16 cellular contexts compared by ENCODE assay signal in genomic region chr2:165141601-165142000, GRCh38.
DNase-seq lines count a peak whose midpoint lies in the region; ATAC-seq, FAIRE-seq and TF ChIP-seq lines count a peak whose summit lies in the region.
"Had no signal": no experiment of that assay in that cellular context is flagged by ENCODE, and none has a peak within 500 bp of the region (broad histone marks: within the 10 kb centered on the region; RNA-seq: fewer than 3 reads in every experiment).

No MANE protein-coding gene starts in this region.

- H3K27me3 Mint-ChIP-seq in nephron (ENCODE audit: low read depth) = no peaks in the 10 kb centered on the region
- no peaks in the 10 kb centered on the region for H3K27me3 Mint-ChIP-seq in CD8-positive, alpha-beta T cell (ENCODE audit: low read depth)
- H3K27me3 Mint-ChIP-seq: activated naive CD4-positive, alpha-beta T cell treated with anti-CD3 and anti-CD28 coated beads, Interleukin-2, amount 10 ng/mL, durations not matched to agents 7 days and 5 days; CD4-positive, alpha-beta T cell had no signal

- no peak for ATAC-seq in DND-41 (ENCODE audit: insufficient read depth, low read depth)
- ATAC-seq in GM12878 = no peak
- ATAC-seq in CD8-positive, alpha-beta T cell = no peak
- ATAC-seq: gastrocnemius medialis, Right ventricle myocardium inferior, sciatic nerve had no signal

- H3K27ac Mint-ChIP-seq in nephron = no peak overlapping the region
- H3K27ac Mint-ChIP-seq in CD8-positive, alpha-beta T cell = no peak overlapping the region
- H3K27ac Mint-ChIP-seq: activated naive CD4-positive, alpha-beta T cell treated with anti-CD3 and anti-CD28 coated beads, Interleukin-2, amount 10 ng/mL, durations not matched to agents 7 days and 5 days; CD4-positive, alpha-beta T cell had no signal

- H3K36me3 ChIP-seq in DND-41 (ENCODE audit: insufficient read depth, low read length) (peaks cover 16% of the 10 kb centered on the region; the same call in 1 of the 2 replicates), GM12878 (ENCODE audit: control insufficient read depth in 2 of 2, insufficient read depth in 2 of 2, low read length in 1 of 2) (no peaks in the 10 kb centered on the region)
- no peaks in the 10 kb centered on the region for H3K36me3 ChIP-seq in CD8-positive, alpha-beta T cell (ENCODE audit: insufficient read depth, low read length)
- H3K36me3 ChIP-seq: colonic mucosa, gastrocnemius medialis had no signal

- WGBS in GM12878 (ENCODE audit: insufficient coverage, insufficient replicate concordance, low lambda C conversion rate, missing lambda C conversion rate) = 0% methylated on average over 1 of the region's 1 CpG

- H3K9ac ChIP-seq in DND-41 (ENCODE audit: low read depth, low read length) (no peak overlapping the region), GM12878 (ENCODE audit: control insufficient read depth, insufficient read depth, low read length) (no peak overlapping the region)

- H3K9me3 Mint-ChIP-seq in nephron = no peaks in the 10 kb centered on the region
- H3K9me3 Mint-ChIP-seq in CD8-positive, alpha-beta T cell = no peaks in the 10 kb centered on the region
- H3K9me3 Mint-ChIP-seq: activated naive CD4-positive, alpha-beta T cell treated with anti-CD3 and anti-CD28 coated beads, Interleukin-2, amount 10 ng/mL, durations not matched to agents 7 days and 5 days; CD4-positive, alpha-beta T cell had no signal

- no peak overlapping the region for H3K4me3 Mint-ChIP-seq in nephron
- no peak overlapping the region for H3K4me3 Mint-ChIP-seq in CD8-positive, alpha-beta T cell
- H3K4me3 Mint-ChIP-seq: activated naive CD4-positive, alpha-beta T cell treated with anti-CD3 and anti-CD28 coated beads, Interleukin-2, amount 10 ng/mL, durations not matched to agents 7 days and 5 days; CD4-positive, alpha-beta T cell had no signal

- H3K4me1 ChIP-seq in DND-41 (ENCODE audit: insufficient read depth, low read length) (no peaks in the 10 kb centered on the region), GM12878 (ENCODE audit: control insufficient read depth, insufficient read depth, low read length) (no peaks in the 10 kb centered on the region)
- no peaks in the 10 kb centered on the region for H3K4me1 ChIP-seq in CD8-positive, alpha-beta T cell (ENCODE audit: insufficient read depth, low read length)
- H3K4me1 ChIP-seq: colonic mucosa, gastrocnemius medialis had no signal

- POLR2A ChIA-PET in GM12878 (lab: Charles Lee) = no interaction called here
- POLR2A ChIA-PET in CD8-positive, alpha-beta T cell (lab: Charles Lee) = no interaction called here

- TF ChIP-seq CTCF in DND-41 (IDR thresholded peaks at IDR 0.05; ENCODE audit: borderline replicate concordance, extremely low read depth, low read length, poor library complexity, severe bottlenecking) (peak; percentile 26), GM12878 (IDR thresholded peaks at IDR 0.05 in 2 of 3, conservative IDR thresholded peaks at IDR 0.05 in 1 of 3; ENCODE audit: control insufficient read depth in 2 of 3, extremely low read depth in 1 of 3, insufficient read depth in 1 of 3, low read depth in 3 of 3, low read length in 3 of 3) (peak in 1 of 3 experiments; percentile 19; a peak in 2 of 6 replicates), nephron (IDR thresholded peaks at IDR 0.05; ENCODE audit: unreplicated experiment in 3 of 3) (peak; percentile 24 to 43 (median 26))
- no peak for TF ChIP-seq CTCF in CD8-positive, alpha-beta T cell (IDR thresholded peaks at IDR 0.05)

- TF ChIP-seq RAD21 in GM12878 (IDR thresholded peaks at IDR 0.05; ENCODE audit: insufficient read depth, low read depth, low read length) = 0 out of 2 replicates have a peak, but pooled peaks have one; percentile 10

- H3K79me2 ChIP-seq in DND-41 (ENCODE audit: insufficient read depth, low read length) (no peaks in the 10 kb centered on the region), GM12878 (ENCODE audit: control insufficient read depth, insufficient read depth, low read length) (no peaks in the 10 kb centered on the region)

- in situ Hi-C loops in GM12878 (cut with MboI) = no loop called here

- BruUV-seq in GM12878 (replicated peaks; lab: Mats Ljungman, UMichigan) = no TSS peak

- no peaks in the 10 kb centered on the region for H3K36me3 Mint-ChIP-seq in nephron (ENCODE audit: low read depth)
- H3K36me3 Mint-ChIP-seq in CD8-positive, alpha-beta T cell = no peaks in the 10 kb centered on the region
- H3K36me3 Mint-ChIP-seq: activated naive CD4-positive, alpha-beta T cell treated with anti-CD3 and anti-CD28 coated beads, Interleukin-2, amount 10 ng/mL, durations not matched to agents 7 days and 5 days had no signal

- H3K27ac ChIP-seq in DND-41 (ENCODE audit: low read length) = no peak overlapping the region
- no peak overlapping the region for H3K27ac ChIP-seq in GM12878 (ENCODE audit: control insufficient read depth, insufficient read depth)
- H3K27ac ChIP-seq in CD8-positive, alpha-beta T cell (ENCODE audit: low read depth, low read length) = no peak overlapping the region
- H3K27ac ChIP-seq: colonic mucosa, gastrocnemius medialis had no signal

- TF ChIP-seq EP300 in GM12878 (IDR thresholded peaks at IDR 0.05; ENCODE audit: borderline replicate concordance in 1 of 2, control insufficient read depth in 1 of 2, low read depth in 2 of 2, low read length in 2 of 2) = no peak

- CTCF ChIA-PET in GM12878 (lab: Yijun Ruan, JAX) = interaction anchor here (1.0 to 2.2 kb wide), 8 partner anchors 9 to 733 kb away, joined by 3 to 19 read pairs (median 3); partner anchors contain the start of genes SCN2A and SCN3A
- CTCF ChIA-PET in CD8-positive, alpha-beta T cell (lab: Charles Lee) = no interaction called here

- H3K4me3 ChIP-seq in DND-41 (ENCODE audit: low read depth in 1 of 2, low read length in 2 of 2) (no peak overlapping the region), GM12878 (no peak overlapping the region)
- no peak overlapping the region for H3K4me3 ChIP-seq in CD8-positive, alpha-beta T cell (ENCODE audit: low read depth, low read length)
- H3K4me3 ChIP-seq: colonic mucosa, gastrocnemius medialis had no signal

- DNase-seq in DND-41 = no peak
- DNase-seq in Kasumi-1 (lab: John Stamatoyannopoulos, UW) = peak; percentile 17 to 37
- no peak for DNase-seq in GM12878 (ENCODE audit: low read depth, low spot score)
- no peak for DNase-seq in amniotic stem cell (lab: John Stamatoyannopoulos, UW)
- DNase-seq in CD8-positive, alpha-beta T cell = no peak
- DNase-seq in mucosa of gallbladder (ENCODE audit: low spot score) = no peak
- no peak for DNase-seq in ureter (ENCODE audit: low spot score)
- DNase-seq: activated CD8-positive, alpha-beta memory T cell treated with anti-CD3 and anti-CD28 coated beads for 24 hours; activated naive CD4-positive, alpha-beta T cell treated with anti-CD3 and anti-CD28 coated beads, Interleukin-2, amount 10 ng/mL, durations not matched to agents 7 days and 5 days; CD4-positive, alpha-beta T cell; colonic mucosa; gastrocnemius medialis; kidney had no signal

- no peak for FAIRE-seq in GM12878 (lab: Jason Lieb, UNC)
- FAIRE-seq: kidney had no signal

- SMC1A ChIA-PET in GM12878 (lab: Charles Lee; ENCODE audit: uncharacterized antibody, unreplicated experiment) = interaction anchor here (0.6 to 2.0 kb wide), 4 partner anchors 9 to 300 kb away, joined by 3 to 10 read pairs (median 4); partner anchors contain the start of gene SCN3A

- H4K20me1 ChIP-seq in DND-41 (ENCODE audit: insufficient read depth, low read length) (no peaks in the 10 kb centered on the region), GM12878 (ENCODE audit: control insufficient read depth, insufficient read depth) (no peaks in the 10 kb centered on the region)

- intact Hi-C loops in GM12878 (cut with micrococcal nuclease; ENCODE audit: unreplicated experiment) = loop anchor here (2.0 kb wide), 1 partner anchor 63 kb away; the partner anchor contains the start of gene SCN3A
- intact Hi-C loops in CD8-positive, alpha-beta T cell (cut with DNase I, micrococcal nuclease) = no loop called here

- H3K27me3 ChIP-seq in DND-41 (ENCODE audit: insufficient read depth, low read length, poor library complexity) (no peaks in the 10 kb centered on the region), GM12878 (replicated peaks in 1 of 2; ENCODE audit: control insufficient read depth in 2 of 2, insufficient read depth in 2 of 2, low read length in 1 of 2) (no peaks in the 10 kb centered on the region)
- no peaks in the 10 kb centered on the region for H3K27me3 ChIP-seq in CD8-positive, alpha-beta T cell (ENCODE audit: insufficient read depth, low read length)
- H3K27me3 ChIP-seq: colonic mucosa, gastrocnemius medialis had no signal

- H2AFZ ChIP-seq in DND-41 (ENCODE audit: low read depth, low read length) (no peak overlapping the region), GM12878 (ENCODE audit: control insufficient read depth, low read depth, low read length) (no peak overlapping the region)

- H3K4me1 Mint-ChIP-seq in nephron = no peaks in the 10 kb centered on the region
- no peaks in the 10 kb centered on the region for H3K4me1 Mint-ChIP-seq in CD8-positive, alpha-beta T cell (ENCODE audit: low read depth)
- H3K4me1 Mint-ChIP-seq: activated naive CD4-positive, alpha-beta T cell treated with anti-CD3 and anti-CD28 coated beads, Interleukin-2, amount 10 ng/mL, durations not matched to agents 7 days and 5 days had no signal

- no peak overlapping the region for H3K4me2 ChIP-seq in DND-41 (ENCODE audit: insufficient read depth, low read length)
- no peak overlapping the region for H3K4me2 ChIP-seq in GM12878 (ENCODE audit: control insufficient read depth, insufficient read depth)

- RAD21 ChIA-PET in GM12878 (lab: Charles Lee; ENCODE audit: unreplicated experiment) = interaction anchor here (1.2 kb wide), 1 partner anchor 62 kb away, joined by 5 read pairs; the partner anchor contains the start of gene SCN3A

- no peak for TF ChIP-seq POLR2A in GM12878 (IDR thresholded peaks at IDR 0.05; ENCODE audit: low read depth, low read length)

- H3K9me3 ChIP-seq in DND-41 (ENCODE audit: insufficient read depth, low read length, severe bottlenecking) (no peaks in the 10 kb centered on the region), GM12878 (replicated peaks; ENCODE audit: control insufficient read depth, insufficient read depth, low read length) (no peaks in the 10 kb centered on the region)
- no peaks in the 10 kb centered on the region for H3K9me3 ChIP-seq in CD8-positive, alpha-beta T cell (ENCODE audit: low read length)
- H3K9me3 ChIP-seq: colonic mucosa, gastrocnemius medialis had no signal

TF ChIP-seq in GM12878, 131 proteins besides CTCF, POLR2A, EP300 and RAD21 (continues in another document):
- TF ChIP-seq NFIC (IDR thresholded peaks at IDR 0.05; ENCODE audit: low read depth, low read length) = no peak
- TF ChIP-seq CREB1 (IDR thresholded peaks at IDR 0.05; ENCODE audit: low read depth) = no peak
- no peak for TF ChIP-seq CHD4 (IDR thresholded peaks at IDR 0.05)
- TF ChIP-seq BCL11A (IDR thresholded peaks at IDR 0.05; ENCODE audit: low read depth, low read length) = no peak
- no peak for TF ChIP-seq MTA3 (IDR thresholded peaks at IDR 0.05; ENCODE audit: borderline replicate concordance, low read length)
- TF ChIP-seq NR2C1 (IDR thresholded peaks at IDR 0.05) = no peak
- no peak for TF ChIP-seq TAF1 (IDR thresholded peaks at IDR 0.05; ENCODE audit: borderline replicate concordance, low read depth, low read length)
- no peak for TF ChIP-seq SREBF1 (IDR thresholded peaks at IDR 0.05; ENCODE audit: low read length)

Comparison
In these comparisons a context has a peak if more than half of its experiments do, and no peak if none do; other contexts are left out.
1. DNase-seq: peak in Kasumi-1 (2 of 2); none in DND-41 (single experiment), GM12878 (single experiment), amniotic stem cell (single experiment), CD8-positive, alpha-beta T cell (0 of 7), mucosa of gallbladder (single experiment) and ureter (single experiment).